Comparison of ENCODE assay signal across 11 cellular contexts in genomic region chr1:16500466-16500865, GRCh38. TPM values are rescaled to one million over a fixed set of nuclear protein-coding genes. Genes with fewer than 3 reads are reported as not detected.
A peak's percentile ranks its signal among the peaks of the same experiment; 100 is the strongest.
DNase-seq lines count a peak whose midpoint lies in the region; ATAC-seq, FAIRE-seq and TF ChIP-seq lines count a peak whose summit lies in the region.
"Not testable (repeated sequence)": the region's sequence is repeated elsewhere in the genome, so short reads cannot be mapped to it uniquely, and the experiment has no call there.
"Had no signal": no experiment of that assay in that cellular context is flagged by ENCODE, and none has a peak within 500 bp of the region (broad histone marks: within the 10 kb centered on the region; RNA-seq: fewer than 3 reads in every experiment).

No MANE protein-coding gene starts in this region.

- CTCF ChIA-PET in T-cell (lab: Charles Lee), result interaction anchor here in 1 of 2 donors (0.6 kb wide), 1 partner anchor 61 kb away, joined by 6 read pairs; no protein-coding TSS in a partner anchor

- not testable (repeated sequence) for H3K36me3 ChIP-seq in BLaER1 treated with 17β-estradiol and CSF1 and Interleukin-3, amounts not matched to agents 10 nM and 100 nM; GM23338 (ENCODE audit: insufficient read depth); astrocyte (ENCODE audit: insufficient read depth, low read length)

- not testable (repeated sequence) for TF ChIP-seq CTCF in GM23338 (conservative IDR thresholded peaks at IDR 0.05; ENCODE audit: low read depth in 2 of 2); astrocyte (IDR thresholded peaks at IDR 0.05; ENCODE audit: insufficient read depth, low read depth, low read length); neural crest cell (conservative IDR thresholded peaks at IDR 0.05); type B pancreatic cell (conservative IDR thresholded peaks at IDR 0.05)

- H3K27ac ChIP-seq in BLaER1 treated with 17β-estradiol and CSF1 and Interleukin-3, amounts not matched to agents 10 nM and 100 nM; GM23338 (ENCODE audit: low read depth); astrocyte (ENCODE audit: low read depth, low read length): not testable (repeated sequence)

- not testable (repeated sequence) for H3K9ac ChIP-seq in BLaER1 treated with 17β-estradiol and CSF1 and Interleukin-3, amounts not matched to agents 10 nM and 100 nM; astrocyte (ENCODE audit: low read length)

- H3K79me2 ChIP-seq in GM23338 (replicated peaks; ENCODE audit: insufficient read depth); astrocyte (ENCODE audit: insufficient read depth, low read length): not testable (repeated sequence)

- H3K9me3 ChIP-seq in BLaER1 treated with 17β-estradiol and CSF1 and Interleukin-3, amounts not matched to agents 10 nM and 100 nM (replicated peaks in 1 of 11); astrocyte (ENCODE audit: insufficient read depth, low read depth, low read length): not testable (repeated sequence)

- H4K20me1 ChIP-seq in BLaER1 treated with 17β-estradiol and CSF1 and Interleukin-3, amounts not matched to agents 10 nM and 100 nM; GM23338 (replicated peaks; ENCODE audit: insufficient read depth); astrocyte (ENCODE audit: insufficient read depth, low read length): not testable (repeated sequence)

- DNase-seq in GM23338 (ENCODE audit: low spot score); T-cell; activated T-cell treated with anti-CD3 and anti-CD28 coated beads, Interleukin-2, amount 50 U/mL, for 24 hours; astrocyte (ENCODE audit: low read depth); neural crest cell (ENCODE audit: low read depth, low spot score); type B pancreatic cell (ENCODE audit: extremely low spot score, unreplicated experiment): not testable (repeated sequence)
- DNase-seq in Right ventricle myocardium superior, result peak; percentile 56

- intact Hi-C loops in Right ventricle myocardium superior (cut with DNase I), result not testable (repeated sequence)

- H3K4me1 ChIP-seq in BLaER1 treated with 17β-estradiol and CSF1 and Interleukin-3, amounts not matched to agents 10 nM and 100 nM, result peaks cover 21 to 33% (median 25%) of the 10 kb centered on the region in 10 experiments
- H3K4me1 ChIP-seq in GM23338 (ENCODE audit: insufficient read depth); astrocyte (ENCODE audit: insufficient read depth, low read length): not testable (repeated sequence)

- POLR2A ChIA-PET in T-cell (lab: Charles Lee), result not testable (repeated sequence)

- peak overlapping the region; percentile 85 for H3K4me3 Mint-ChIP-seq in GM23338
- H3K4me3 Mint-ChIP-seq in T-cell, result peak overlapping the region; percentile 87 to 94 (median 90)
- H3K4me3 Mint-ChIP-seq in activated T-cell treated with anti-CD3 and anti-CD28 coated beads, Interleukin-2, amount 50 U/mL, for 24 hours, result peak overlapping the region; percentile 79
- H3K4me3 Mint-ChIP-seq in astrocyte (ENCODE audit: unreplicated experiment), result peak overlapping the region; percentile 84
- peak overlapping the region; percentile 87 for H3K4me3 Mint-ChIP-seq in neural crest cell
- H3K4me3 Mint-ChIP-seq in type B pancreatic cell, result peak overlapping the region; percentile 89

- not testable (repeated sequence) for H3F3A ChIP-seq in GM23338 (replicated peaks; ENCODE audit: low read depth)

- H3K9me3 Mint-ChIP-seq in GM23338; T-cell; activated T-cell treated with anti-CD3 and anti-CD28 coated beads, Interleukin-2, amount 50 U/mL, for 24 hours; astrocyte (ENCODE audit: unreplicated experiment); neural crest cell; type B pancreatic cell: not testable (repeated sequence)

- FAIRE-seq in astrocyte (lab: Jason Lieb, UNC), result not testable (repeated sequence)

- not testable (repeated sequence) for H3K4me1 Mint-ChIP-seq in GM23338; astrocyte (ENCODE audit: low read depth, unreplicated experiment); type B pancreatic cell (ENCODE audit: unreplicated experiment)
- H3K4me1 Mint-ChIP-seq in T-cell (peaks cover 14 to 20% (median 20%) of the 10 kb centered on the region in 3 donors), neural crest cell (peaks cover 14% of the 10 kb centered on the region)
- peaks cover 23% of the 10 kb centered on the region for H3K4me1 Mint-ChIP-seq in activated T-cell treated with anti-CD3 and anti-CD28 coated beads, Interleukin-2, amount 50 U/mL, for 24 hours (ENCODE audit: low read depth)

- H3K36me3 Mint-ChIP-seq in GM23338 (ENCODE audit: low read depth); T-cell; activated T-cell treated with anti-CD3 and anti-CD28 coated beads, Interleukin-2, amount 50 U/mL, for 24 hours (ENCODE audit: low read depth); astrocyte (ENCODE audit: low read depth, unreplicated experiment); neural crest cell (ENCODE audit: low read depth); type B pancreatic cell: not testable (repeated sequence)

- peaks cover 20% of the 10 kb centered on the region for H3K27me3 Mint-ChIP-seq in GM23338 (ENCODE audit: insufficient read depth, low read depth, poor library complexity)
- not testable (repeated sequence) for H3K27me3 Mint-ChIP-seq in T-cell; activated T-cell treated with anti-CD3 and anti-CD28 coated beads, Interleukin-2, amount 50 U/mL, for 24 hours; astrocyte (ENCODE audit: low read depth, unreplicated experiment); neural crest cell (ENCODE audit: low read depth); type B pancreatic cell

- not testable (repeated sequence) for H3K27ac Mint-ChIP-seq in GM23338; T-cell; activated T-cell treated with anti-CD3 and anti-CD28 coated beads, Interleukin-2, amount 50 U/mL, for 24 hours; astrocyte (ENCODE audit: unreplicated experiment); neural crest cell (ENCODE audit: unreplicated experiment); type B pancreatic cell

- not testable (repeated sequence) for H3K9me2 ChIP-seq in GM23338 (ENCODE audit: insufficient read depth)

- not testable (repeated sequence) for H3K4me3 ChIP-seq in BLaER1 treated with 17β-estradiol and CSF1 and Interleukin-3, amounts not matched to agents 10 nM and 100 nM; GM23338; astrocyte (ENCODE audit: insufficient read depth, low read depth, low read length)

- ATAC-seq in GM23338; T-cell (replicated peaks in 1 of 4); Right ventricle myocardium superior (ENCODE audit: poor library complexity): not testable (repeated sequence)

- peak overlapping the region; percentile 82 to 98 (median 91); a peak in 21 of 22 replicates for H3K4me2 ChIP-seq in BLaER1 treated with 17β-estradiol and CSF1 and Interleukin-3, amounts not matched to agents 10 nM and 100 nM
- not testable (repeated sequence) for H3K4me2 ChIP-seq in GM23338; astrocyte (ENCODE audit: low read length)

- H3K27me3 ChIP-seq in BLaER1 treated with 17β-estradiol and CSF1 and Interleukin-3, amounts not matched to agents 10 nM and 100 nM; GM23338 (ENCODE audit: insufficient read depth); astrocyte (ENCODE audit: insufficient read depth, low read length): not testable (repeated sequence)

- not testable (repeated sequence) for H2AFZ ChIP-seq in GM23338; astrocyte (ENCODE audit: low read depth, low read length)

RNA-seq across cellular contexts. Expression of gene RNU1-1, which starts 13.6 kb away (rescaled TPM):
- under 0.01 TPM in 1 of 2 replicates, not detected in the other for total RNA-seq in GM23338 (2014; rRNA removed; shearing (Covaris generic))
- polyA plus RNA-seq in GM23338 (2016; fragmentation: Nextera tagmentation; extraction: Ambion mirVana), result not detected in 2 replicates
- total RNA-seq in T-cell (1,000 to 10,000 TPM; 2,148 to 4,743 (median 3,650) TPM), astrocyte (1,356 and 1,553 TPM in 2 replicates), Right ventricle myocardium superior (9,391 TPM), neural crest cell (2,478 and 3,042 TPM in 2 replicates), type B pancreatic cell (ENCODE audit: low replicate concordance) (2,993 and 3,564 TPM in 2 replicates)
- polyA plus RNA-seq: adrenal gland, BJ, hepatocyte had no signal

RNA-seq across cellular contexts. Expression of gene NECAP2, which starts 59.9 kb away (rescaled TPM):
- total RNA-seq in GM23338 (2014; rRNA removed; shearing (Covaris generic)), result 28.9 and 32.9 TPM in 2 replicates
- polyA plus RNA-seq in GM23338 (2016; fragmentation: Nextera tagmentation; extraction: Ambion mirVana), result 16.9 and 20.2 TPM in 2 replicates
- total RNA-seq in T-cell (100 to 1,000 TPM in 4 of 5 donors, 10 to 100 TPM in 1; 98.4 to 149 (median 138) TPM), astrocyte (78.2 and 80.9 TPM in 2 replicates), Right ventricle myocardium superior (14.6 TPM), neural crest cell (44.7 and 44.8 TPM in 2 replicates), type B pancreatic cell (ENCODE audit: low replicate concordance) (45.9 and 48.2 TPM in 2 replicates)

Comparison
In these comparisons a context has a peak if more than half of its experiments do, and no peak if none do; other contexts are left out.
1. RNA of gene RNU1-1, which starts 13.6 kb away (total RNA-seq): 9,391 TPM in Right ventricle myocardium superior (single experiment), 2,148 to 4,743 TPM in T-cell, 2,993 to 3,564 TPM in type B pancreatic cell, 2,478 to 3,042 TPM in neural crest cell and 1,356 to 1,553 TPM in astrocyte; under 0.01 TPM in GM23338; every median in the first group is over 1,000 times any median in the second.
2. Peak in every context shown above with its lines, with median percentiles within 50 percentile points of each other: H3K4me3 Mint-ChIP-seq.